8 cellular contexts compared by ENCODE assay signal in genomic region chr1:161192476-161193465, GRCh38. TPM values are rescaled to one million over a fixed set of nuclear protein-coding genes. Genes with fewer than 3 reads are reported as not detected.
DNase-seq lines count a peak whose midpoint lies in the region; ATAC-seq lines count a peak whose summit lies in the region.

No MANE protein-coding gene starts in this region.

- POLR2A ChIA-PET in activated CD4-positive, alpha-beta T cell treated with anti-CD3 and anti-CD28 coated beads, Interleukin-2, amount 10 ng/mL, durations not matched to agents 7 days and 5 days (lab: Charles Lee) = interaction anchor here (0.6 kb wide), 1 partner anchor 9 kb away, joined by 3 read pairs; the partner anchor contains the start of gene NDUFS2

- H3K27ac Mint-ChIP-seq in activated CD4-positive, alpha-beta T cell treated with anti-CD3 and anti-CD28 coated beads, Interleukin-2, amount 10 ng/mL, durations not matched to agents 7 days and 5 days = peak overlapping the region; percentile 87

- no peaks in the 10 kb centered on the region for H3K9me3 Mint-ChIP-seq in activated CD4-positive, alpha-beta T cell treated with anti-CD3 and anti-CD28 coated beads, Interleukin-2, amount 10 ng/mL, durations not matched to agents 7 days and 5 days

- CTCF ChIA-PET in activated CD4-positive, alpha-beta T cell treated with anti-CD3 and anti-CD28 coated beads, Interleukin-2, amount 10 ng/mL, durations not matched to agents 7 days and 5 days (lab: Charles Lee) = interaction anchor here (0.6 to 3.9 kb wide), 10 partner anchors 7 to 199 kb away, joined by 3 to 36 read pairs (median 7); partner anchors contain the start of genes NDUFS2 and TOMM40L

- H3K27me3 Mint-ChIP-seq in activated CD4-positive, alpha-beta T cell treated with anti-CD3 and anti-CD28 coated beads, Interleukin-2, amount 10 ng/mL, durations not matched to agents 7 days and 5 days = no peaks in the 10 kb centered on the region

- H3K4me3 Mint-ChIP-seq in activated CD4-positive, alpha-beta T cell treated with anti-CD3 and anti-CD28 coated beads, Interleukin-2, amount 10 ng/mL, durations not matched to agents 7 days and 5 days = no peak overlapping the region

- DNase-seq in activated gamma-delta T cell treated with Interleukin-2 at 50 U/mL for 16 hours (peak; percentile 69), activated gamma-delta T cell (lab: John Stamatoyannopoulos, UW) (no peak), NCI-H526 treated with DMSO at 0.1 percent for 48 hours (lab: John Stamatoyannopoulos, UW) (peak; percentile 72), dedifferentiated amniotic fluid mesenchymal stem cell (ENCODE audit: extremely low spot score) (peak; percentile 65), lung microvascular endothelial cell (ENCODE audit: low read depth in 2 of 2) (peak; percentile 81 to 83)
- DNase-seq in activated CD4-positive, alpha-beta T cell treated with anti-CD3 and anti-CD28 coated beads, Interleukin-2, amount 10 ng/mL, durations not matched to agents 7 days and 5 days = peak; percentile 81
- DNase-seq in stimulated activated CD8-positive, alpha-beta memory T cell treated with anti-CD3 and anti-CD28 coated beads, Interleukin-4, amount 100 ng/mL, for 24 hours (ENCODE audit: low read depth) = peak; percentile 36

- ATAC-seq in HG03460 (IDR thresholded peaks at IDR 0.05; ENCODE audit: unreplicated experiment) = peak; percentile 66

- no peaks in the 10 kb centered on the region for H3K36me3 Mint-ChIP-seq in activated CD4-positive, alpha-beta T cell treated with anti-CD3 and anti-CD28 coated beads, Interleukin-2, amount 10 ng/mL, durations not matched to agents 7 days and 5 days (ENCODE audit: low read depth)

- H3K4me1 Mint-ChIP-seq in activated CD4-positive, alpha-beta T cell treated with anti-CD3 and anti-CD28 coated beads, Interleukin-2, amount 10 ng/mL, durations not matched to agents 7 days and 5 days = peaks cover 46% of the 10 kb centered on the region

RNA-seq across cellular contexts. Expression of gene ADAMTS4, which starts 6.1 kb away (rescaled TPM):
- total RNA-seq in activated CD4-positive, alpha-beta T cell treated with anti-CD3 and anti-CD28 coated beads, Interleukin-2, amount 10 ng/mL, durations not matched to agents 7 days and 5 days = 1 to 10 TPM in 1 of 2 experiments, under 1 TPM in 1; 0.31 to 1.3 TPM
- 7.1 and 9.2 TPM in 2 replicates for total RNA-seq in lung microvascular endothelial cell

RNA-seq across cellular contexts. Expression of gene NDUFS2, which starts 9.4 kb away (rescaled TPM):
- 10 to 100 TPM; 74.2 to 82.1 TPM for total RNA-seq in activated CD4-positive, alpha-beta T cell treated with anti-CD3 and anti-CD28 coated beads, Interleukin-2, amount 10 ng/mL, durations not matched to agents 7 days and 5 days
- 130 and 147 TPM in 2 replicates for total RNA-seq in lung microvascular endothelial cell

RNA-seq across cellular contexts. Expression of gene B4GALT3, which starts 15.5 kb away (rescaled TPM):
- total RNA-seq in activated CD4-positive, alpha-beta T cell treated with anti-CD3 and anti-CD28 coated beads, Interleukin-2, amount 10 ng/mL, durations not matched to agents 7 days and 5 days = 10 to 100 TPM; 43.1 to 48.6 TPM
- total RNA-seq in lung microvascular endothelial cell = 17.4 and 26.8 TPM in 2 replicates

RNA-seq across cellular contexts. Expression of gene FCER1G, which starts 22.3 kb away (rescaled TPM):
- 1 to 10 TPM; 1.8 to 3.0 TPM for total RNA-seq in activated CD4-positive, alpha-beta T cell treated with anti-CD3 and anti-CD28 coated beads, Interleukin-2, amount 10 ng/mL, durations not matched to agents 7 days and 5 days
- total RNA-seq in lung microvascular endothelial cell = not detected in 2 replicates

RNA-seq across cellular contexts. Expression of gene PPOX, which starts 26.5 kb away (rescaled TPM):
- 10 to 100 TPM; 33.6 to 40.7 TPM for total RNA-seq in activated CD4-positive, alpha-beta T cell treated with anti-CD3 and anti-CD28 coated beads, Interleukin-2, amount 10 ng/mL, durations not matched to agents 7 days and 5 days
- 13.3 and 16.1 TPM in 2 replicates for total RNA-seq in lung microvascular endothelial cell
